Comparison of ENCODE assay signal across 8 cellular contexts in the genomic region with DNA sequence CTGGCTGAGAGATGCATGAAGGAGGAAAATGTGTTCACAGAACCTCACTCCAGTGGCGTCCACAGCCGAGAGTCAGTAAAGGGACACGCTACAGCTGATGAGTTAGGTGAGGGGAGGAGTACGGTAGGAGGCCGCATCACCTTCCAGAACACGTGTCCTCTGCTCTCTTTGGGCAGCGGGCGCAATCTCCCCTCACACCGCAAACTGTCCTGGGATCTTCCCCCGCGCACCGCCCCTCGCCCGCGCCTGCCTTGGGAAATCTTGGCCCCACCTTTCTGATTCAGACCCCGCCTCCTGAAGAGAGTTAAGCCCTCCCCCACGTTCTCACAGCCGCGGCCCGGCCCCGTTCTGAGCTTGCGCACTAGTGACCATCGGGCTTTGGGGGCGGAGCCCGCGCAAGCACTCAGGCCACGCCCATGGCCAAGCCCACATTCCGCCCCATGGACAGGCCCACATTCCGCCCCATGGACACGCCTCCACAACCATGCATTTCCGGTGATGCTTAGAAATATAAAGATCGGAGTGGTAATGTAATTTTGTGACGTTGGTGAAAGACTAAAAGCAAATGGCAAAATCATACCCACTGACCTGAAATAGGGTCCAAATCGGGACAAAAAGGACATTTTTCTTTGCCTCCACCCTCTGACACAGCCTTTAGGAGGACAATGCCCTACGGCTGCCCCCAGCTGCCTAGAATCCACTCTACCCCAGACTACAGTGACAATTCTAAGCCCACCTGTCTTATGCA. TPM values are rescaled to one million over a fixed set of nuclear protein-coding genes. Genes with fewer than 3 reads are reported as not detected.
DNase-seq lines count a peak whose midpoint lies in the region; ATAC-seq lines count a peak whose summit lies in the region.

No MANE protein-coding gene starts in this region.

- DNase-seq in D341Med (ENCODE audit: low spot score): peak; percentile 93
- peak; percentile 94 for DNase-seq in OCI-M1 (lab: John Stamatoyannopoulos, UW)
- peak; percentile 85 for DNase-seq in activated T-cell treated with anti-CD3 and anti-CD28 coated beads, Interleukin-2, amount 50 U/mL, for 4 hours
- DNase-seq in stimulated activated CD8-positive, alpha-beta memory T cell treated with anti-CD3 and anti-CD28 coated beads, Interleukin-4, amount 100 ng/mL, for 4 hours (ENCODE audit: low read depth in 2 of 2, low spot score in 1 of 2): peak; percentile 56 to 72

- H3K27ac ChIP-seq in esophagus (ENCODE audit: low read depth in 2 of 2, low read length in 1 of 2) (peak overlapping the region; percentile 75 to 80), muscle layer of colon (ENCODE audit: low read depth, low read length) (no peak overlapping the region)

- no peaks in the 10 kb centered on the region for H3K27me3 ChIP-seq in esophagus (ENCODE audit: control insufficient read depth in 1 of 2, insufficient read depth in 2 of 2, low read length in 2 of 2)
- H3K27me3 ChIP-seq in muscle layer of colon (ENCODE audit: control insufficient read depth in 1 of 2, insufficient read depth in 2 of 2, low read length in 2 of 2): peaks cover 0 to 6% of the 10 kb centered on the region in 2 donors

- peak overlapping the region; percentile 9 to 86 (median 81) for H3K27ac Mint-ChIP-seq in IgD-negative memory B cell

- peaks cover 2 to 5% (median 3%) of the 10 kb centered on the region in 3 donors for H3K4me1 Mint-ChIP-seq in IgD-negative memory B cell
- peaks cover 11% of the 10 kb centered on the region for H3K4me1 Mint-ChIP-seq in activated T-cell treated with anti-CD3 and anti-CD28 coated beads, Interleukin-2, amount 50 U/mL, for 4 hours (ENCODE audit: low read depth)

- WGBS in esophagus, 2 donors: 1 to 26% methylated on average over 34 to 35 of the region's 35 CpGs

- H3K9me3 Mint-ChIP-seq in IgD-negative memory B cell: no peaks in the 10 kb centered on the region
- no peaks in the 10 kb centered on the region for H3K9me3 Mint-ChIP-seq in activated T-cell treated with anti-CD3 and anti-CD28 coated beads, Interleukin-2, amount 50 U/mL, for 4 hours

- H3K36me3 ChIP-seq in esophagus (ENCODE audit: control insufficient read depth in 2 of 2, insufficient read depth in 2 of 2, low read length in 1 of 2): no peaks in the 10 kb centered on the region
- no peaks in the 10 kb centered on the region for H3K36me3 ChIP-seq in muscle layer of colon (ENCODE audit: insufficient read depth, low read length)

- no peaks in the 10 kb centered on the region for H3K36me3 Mint-ChIP-seq in IgD-negative memory B cell
- H3K36me3 Mint-ChIP-seq in activated T-cell treated with anti-CD3 and anti-CD28 coated beads, Interleukin-2, amount 50 U/mL, for 4 hours (ENCODE audit: insufficient read depth): no peaks in the 10 kb centered on the region

- peak; percentile 92 for ATAC-seq in GM21576 (IDR thresholded peaks at IDR 0.05; ENCODE audit: unreplicated experiment)
- ATAC-seq in activated T-cell treated with anti-CD3 and anti-CD28 coated beads, Interleukin-2, amount 50 U/mL, for 4 hours: peak; percentile 95 to 97

- peaks cover 2% of the 10 kb centered on the region for H3K27me3 Mint-ChIP-seq in IgD-negative memory B cell
- H3K27me3 Mint-ChIP-seq in activated T-cell treated with anti-CD3 and anti-CD28 coated beads, Interleukin-2, amount 50 U/mL, for 4 hours (ENCODE audit: low read depth): no peaks in the 10 kb centered on the region

- H3K4me3 ChIP-seq in esophagus (ENCODE audit: low read depth in 1 of 2, low read length in 2 of 2) (peak overlapping the region; percentile 36 to 57), muscle layer of colon (ENCODE audit: low read depth in 1 of 2, low read length in 2 of 2) (peak overlapping the region; percentile 34 to 36)

- no peak overlapping the region for H3K9ac ChIP-seq in muscle layer of colon (ENCODE audit: low read length)

- peak overlapping the region; percentile 81 to 96 (median 88) for H3K4me3 Mint-ChIP-seq in IgD-negative memory B cell
- peak overlapping the region; percentile 83 for H3K4me3 Mint-ChIP-seq in activated T-cell treated with anti-CD3 and anti-CD28 coated beads, Interleukin-2, amount 50 U/mL, for 4 hours

- no peaks in the 10 kb centered on the region for H3K9me3 ChIP-seq in esophagus (ENCODE audit: control insufficient read depth in 2 of 2, insufficient read depth in 1 of 2, low read depth in 1 of 2, low read length in 1 of 2)
- H3K9me3 ChIP-seq in muscle layer of colon (ENCODE audit: low read length): no peaks in the 10 kb centered on the region

- H3K4me1 ChIP-seq in esophagus (ENCODE audit: control insufficient read depth in 2 of 2, insufficient read depth in 2 of 2, low read length in 1 of 2) (no peaks in the 10 kb centered on the region), muscle layer of colon (ENCODE audit: insufficient read depth, low read length) (peaks cover 4% of the 10 kb centered on the region)

RNA-seq across cellular contexts. Expression of a gene that starts 13.3 kb away (rescaled TPM):
- polyA plus RNA-seq in IgD-negative memory B cell (not detected), esophagus (1 to 10 TPM; 1.8 to 2.3 TPM)
- under 1 TPM; 0.43 to 0.86 (median 0.53) TPM for total RNA-seq in activated T-cell treated with anti-CD3 and anti-CD28 coated beads, Interleukin-2, amount 50 U/mL, for 4 hours

RNA-seq across cellular contexts. Expression of a gene that starts 18.3 kb away (rescaled TPM):
- polyA plus RNA-seq in IgD-negative memory B cell: not detected
- total RNA-seq in activated T-cell treated with anti-CD3 and anti-CD28 coated beads, Interleukin-2, amount 50 U/mL, for 4 hours: under 1 TPM; 0.22 to 0.33 (median 0.24) TPM
- polyA plus RNA-seq in esophagus: 10 to 100 TPM; 16.0 to 16.3 TPM

RNA-seq across cellular contexts. Expression of a gene that starts 28.1 kb away (rescaled TPM):
- polyA plus RNA-seq in IgD-negative memory B cell (23.4 TPM), esophagus (100 to 1,000 TPM; 105 to 125 TPM)
- total RNA-seq in activated T-cell treated with anti-CD3 and anti-CD28 coated beads, Interleukin-2, amount 50 U/mL, for 4 hours: 10 to 100 TPM; 17.3 to 17.7 (median 17.4) TPM

RNA-seq across cellular contexts. Expression of a gene that starts 47.9 kb away (rescaled TPM):
- polyA plus RNA-seq in IgD-negative memory B cell (23.8 TPM), esophagus (100 to 1,000 TPM; 102 to 121 TPM)
- total RNA-seq in activated T-cell treated with anti-CD3 and anti-CD28 coated beads, Interleukin-2, amount 50 U/mL, for 4 hours: 1 to 10 TPM; 3.9 to 6.0 (median 4.4) TPM

Comparison
In these comparisons a context has a peak if more than half of its experiments do, and no peak if none do; other contexts are left out.
1. RNA of a gene that starts 18.3 kb away (polyA plus RNA-seq): 16.0 to 16.3 TPM in esophagus; not detected in IgD-negative memory B cell (single experiment); every median in the first group is over 10 times any median in the second.
2. Peak in every context shown above with its lines, with median percentiles within 50 percentile points of each other: DNase-seq.